In the genomic region with DNA sequence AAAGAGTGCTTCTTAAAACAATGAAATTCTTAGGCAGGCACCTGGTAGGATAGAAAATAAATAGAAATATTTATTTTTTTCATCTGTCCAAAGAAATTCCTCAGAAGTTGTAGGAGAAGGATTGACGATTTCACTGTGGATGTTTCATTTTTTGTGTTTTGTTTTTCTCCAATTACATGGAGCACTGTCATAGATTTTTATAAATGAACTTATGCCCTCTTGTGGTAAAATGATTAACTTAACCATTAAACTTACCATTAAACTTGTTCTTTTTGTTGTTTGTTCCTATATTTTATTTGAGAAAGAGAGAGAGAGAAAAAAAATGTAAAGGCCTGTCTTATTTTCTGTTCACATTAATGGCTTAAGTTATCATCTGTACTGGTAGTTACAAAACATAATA, we compare ENCODE assay signal across 9 cellular contexts.
DNase-seq lines count a peak whose midpoint lies in the region; TF ChIP-seq lines count a peak whose summit lies in the region.
"Had no signal": no experiment of that assay in that cellular context is flagged by ENCODE, and none has a peak within 500 bp of the region (broad histone marks: within the 10 kb centered on the region; RNA-seq: fewer than 3 reads in every experiment).

No MANE protein-coding gene starts in this region.

- TF ChIP-seq POLR2A in esophagus squamous epithelium (IDR thresholded peaks at IDR 0.05) = no peak

- peak; percentile 35 for DNase-seq in HFFc6
- DNase-seq in SW480 (ENCODE audit: low spot score) = peak; percentile 4
- peak; percentile 5 for DNase-seq in glomerular endothelial cell (ENCODE audit: extremely low read depth, low read depth, low spot score)
- no peak for DNase-seq in NCI-H1092 (lab: John Stamatoyannopoulos, UW)
- no peak for DNase-seq in GM20000 (ENCODE audit: low spot score)
- no peak for DNase-seq in activated T-helper 1 cell treated with anti-CD3 and anti-CD28 coated beads, Interleukin-12 subunit alpha, Interleukin-12 subunit beta, Interleukin-2, Interleukin-4 antibody, amounts not matched to agents 30 ng/mL and 10 ng/mL and 1 ng/mL, durations not matched to agents 14 hours and 24 hours and 36 hours (ENCODE audit: low spot score)
- no peak for DNase-seq in esophagus squamous epithelium (lab: John Stamatoyannopoulos, UW)
- DNase-seq: activated CD4-positive, CD25-positive, alpha-beta regulatory T cell treated with anti-CD3 and anti-CD28 coated beads, Interleukin-2, amount 50 U/mL, for 72 hours had no signal

- H3K4me3 Mint-ChIP-seq in HFFc6 = peak overlapping the region; percentile 80
- no peak overlapping the region for H3K4me3 Mint-ChIP-seq in activated T-helper 1 cell treated with anti-CD3 and anti-CD28 coated beads, Interleukin-12 subunit alpha, Interleukin-12 subunit beta, Interleukin-2, Interleukin-4 antibody, amounts not matched to agents 30 ng/mL and 10 ng/mL and 1 ng/mL, durations not matched to agents 14 hours and 24 hours and 36 hours

- no peaks in the 10 kb centered on the region for H3K9me3 ChIP-seq in esophagus squamous epithelium

- no peak overlapping the region for H3K27ac Mint-ChIP-seq in HFFc6
- no peak overlapping the region for H3K27ac Mint-ChIP-seq in activated T-helper 1 cell treated with anti-CD3 and anti-CD28 coated beads, Interleukin-12 subunit alpha, Interleukin-12 subunit beta, Interleukin-2, Interleukin-4 antibody, amounts not matched to agents 30 ng/mL and 10 ng/mL and 1 ng/mL, durations not matched to agents 14 hours and 24 hours and 36 hours

- H3K79me2 ChIP-seq in ACC112 (ENCODE audit: control insufficient read depth, insufficient read depth, low read length, unreplicated experiment) = no peaks in the 10 kb centered on the region

- WGBS in esophagus squamous epithelium, 2 donors = 4 to 7% methylated on average over 1 of the region's 1 CpG

- H3K4me3 ChIP-seq in ACC112 (ENCODE audit: low read depth, low read length) (peak overlapping the region; percentile 27; the same call in 1 of the 2 replicates), esophagus squamous epithelium (no peak overlapping the region)

- no peaks in the 10 kb centered on the region for H3K36me3 ChIP-seq in ACC112 (ENCODE audit: insufficient read depth, low read length)
- H3K36me3 ChIP-seq in esophagus squamous epithelium = no peaks in the 10 kb centered on the region

- TF ChIP-seq CTCF in HFFc6 (IDR thresholded peaks at IDR 0.05) = peak; percentile 79
- TF ChIP-seq CTCF in GM20000 (IDR thresholded peaks at IDR 0.05; ENCODE audit: extremely low read depth, missing control alignments) = no peak
- peak in 1 of 6 experiments; percentile 17 for TF ChIP-seq CTCF in esophagus squamous epithelium (IDR thresholded peaks at IDR 0.05)

- peak overlapping the region; percentile 38 for H2AFZ ChIP-seq in ACC112 (ENCODE audit: low read length, unreplicated experiment)

- intact Hi-C loops in activated T-helper 1 cell treated with anti-CD3 and anti-CD28 coated beads, Interleukin-12 subunit alpha, Interleukin-12 subunit beta, Interleukin-2, Interleukin-4 antibody, amounts not matched to agents 30 ng/mL and 10 ng/mL and 1 ng/mL, durations not matched to agents 14 hours and 24 hours and 36 hours (cut with micrococcal nuclease) = no loop called here
- intact Hi-C loops in esophagus squamous epithelium (cut with DNase I) = no loop called here

- H3K27me3 ChIP-seq in ACC112 (ENCODE audit: insufficient read depth, low read length) (no peaks in the 10 kb centered on the region), esophagus squamous epithelium (no peaks in the 10 kb centered on the region)

- H3K36me3 Mint-ChIP-seq in HFFc6 (ENCODE audit: low read depth) = no peaks in the 10 kb centered on the region
- no peaks in the 10 kb centered on the region for H3K36me3 Mint-ChIP-seq in activated T-helper 1 cell treated with anti-CD3 and anti-CD28 coated beads, Interleukin-12 subunit alpha, Interleukin-12 subunit beta, Interleukin-2, Interleukin-4 antibody, amounts not matched to agents 30 ng/mL and 10 ng/mL and 1 ng/mL, durations not matched to agents 14 hours and 24 hours and 36 hours (ENCODE audit: low read depth)

- H3K27ac ChIP-seq in ACC112 (ENCODE audit: low read depth, low read length) (no peak overlapping the region), esophagus squamous epithelium (no peak overlapping the region)

- H3K4me1 ChIP-seq in ACC112 (ENCODE audit: control insufficient read depth, insufficient read depth, low read length, unreplicated experiment) = peaks cover 12% of the 10 kb centered on the region
- H3K4me1 ChIP-seq in esophagus squamous epithelium = no peaks in the 10 kb centered on the region

- H3K4me1 Mint-ChIP-seq in HFFc6 (ENCODE audit: low read depth) = peaks cover 41% of the 10 kb centered on the region
- no peaks in the 10 kb centered on the region for H3K4me1 Mint-ChIP-seq in activated T-helper 1 cell treated with anti-CD3 and anti-CD28 coated beads, Interleukin-12 subunit alpha, Interleukin-12 subunit beta, Interleukin-2, Interleukin-4 antibody, amounts not matched to agents 30 ng/mL and 10 ng/mL and 1 ng/mL, durations not matched to agents 14 hours and 24 hours and 36 hours (ENCODE audit: low read depth)

- no peaks in the 10 kb centered on the region for H3K9me3 Mint-ChIP-seq in HFFc6
- no peaks in the 10 kb centered on the region for H3K9me3 Mint-ChIP-seq in activated T-helper 1 cell treated with anti-CD3 and anti-CD28 coated beads, Interleukin-12 subunit alpha, Interleukin-12 subunit beta, Interleukin-2, Interleukin-4 antibody, amounts not matched to agents 30 ng/mL and 10 ng/mL and 1 ng/mL, durations not matched to agents 14 hours and 24 hours and 36 hours

- H3K27me3 Mint-ChIP-seq in HFFc6 (ENCODE audit: insufficient read depth) = no peaks in the 10 kb centered on the region
- no peaks in the 10 kb centered on the region for H3K27me3 Mint-ChIP-seq in activated T-helper 1 cell treated with anti-CD3 and anti-CD28 coated beads, Interleukin-12 subunit alpha, Interleukin-12 subunit beta, Interleukin-2, Interleukin-4 antibody, amounts not matched to agents 30 ng/mL and 10 ng/mL and 1 ng/mL, durations not matched to agents 14 hours and 24 hours and 36 hours (ENCODE audit: insufficient read depth)

Comparison
In these comparisons a context has a peak if more than half of its experiments do, and no peak if none do; other contexts are left out.
1. DNase-seq: peak in HFFc6 (single experiment), SW480 (single experiment) and glomerular endothelial cell (single experiment); none in NCI-H1092 (single experiment), GM20000 (single experiment), activated T-helper 1 cell treated with anti-CD3 and anti-CD28 coated beads, Interleukin-12 subunit alpha, Interleukin-12 subunit beta, Interleukin-2, Interleukin-4 antibody, amounts not matched to agents 30 ng/mL and 10 ng/mL and 1 ng/mL, durations not matched to agents 14 hours and 24 hours and 36 hours (single experiment) and esophagus squamous epithelium (single experiment).